ENCODE assay signal across 8 cellular contexts in genomic region chr1:227734546-227734857, GRCh38. TPM values are rescaled to one million over a fixed set of nuclear protein-coding genes. Genes with fewer than 3 reads are reported as not detected.
DNase-seq lines count a peak whose midpoint lies in the region; ATAC-seq, FAIRE-seq and TF ChIP-seq lines count a peak whose summit lies in the region.

No MANE protein-coding gene starts in this region.

- POLR2A ChIA-PET in activated B cell treated with CpG ODN at 0.5 μM for 24 hours (lab: Charles Lee), result interaction anchor here (0.7 to 2.1 kb wide), 7 partner anchors 12 to 787 kb away, joined by 3 to 6 read pairs (median 5); partner anchors contain the start of genes IBA57 and ZNF678

- CTCF ChIA-PET in activated B cell treated with CpG ODN at 0.5 μM for 24 hours (lab: Charles Lee), result no interaction called here

- H3K27me3 ChIP-seq in hepatocyte, result no peaks in the 10 kb centered on the region

- no peak for ATAC-seq in activated B cell treated with CpG ODN at 0.5 μM for 24 hours (ENCODE audit: low read depth)
- peak in 1 of 2 donors; percentile 7 for ATAC-seq in stimulated activated naive B cell treated with anti-CD40 and anti-IgM and Interleukin-4, amounts not matched to agents 10 μg/mL and 1 μg/mL and 100 μg/mL, for 72 hours (replicated peaks)

- H3K9me2 ChIP-seq in hepatocyte (replicated peaks; ENCODE audit: insufficient read depth), result no peaks in the 10 kb centered on the region

- H3K4me1 ChIP-seq in hepatocyte (ENCODE audit: insufficient read depth), result peaks cover 16% of the 10 kb centered on the region

- H3K27me3 Mint-ChIP-seq in CD14-positive monocyte (ENCODE audit: low read depth in 3 of 3) (peaks cover 0 to 4% (median under 1%) of the 10 kb centered on the region in 3 donors), HFFc6 (ENCODE audit: insufficient read depth) (peaks cover 3% of the 10 kb centered on the region), activated B cell treated with CpG ODN at 0.5 μM for 24 hours (no peaks in the 10 kb centered on the region)
- no peaks in the 10 kb centered on the region for H3K27me3 Mint-ChIP-seq in stimulated activated naive B cell treated with anti-CD40 and anti-IgM and Interleukin-4, amounts not matched to agents 10 μg/mL and 1 μg/mL and 100 μg/mL, for 72 hours

- no peak for FAIRE-seq in D721Med (lab: Jason Lieb, UNC)

- peaks cover 3% of the 10 kb centered on the region for H4K20me1 ChIP-seq in hepatocyte (ENCODE audit: insufficient read depth, poor library complexity, severe bottlenecking)

- H3K27ac ChIP-seq in hepatocyte, result peak overlapping the region; percentile 89

- H3K36me3 Mint-ChIP-seq in CD14-positive monocyte (peaks cover 10 to 21% of the 10 kb centered on the region in 2 donors), HFFc6 (ENCODE audit: low read depth) (no peaks in the 10 kb centered on the region; the same call in 1 of the 2 replicates), activated B cell treated with CpG ODN at 0.5 μM for 24 hours (ENCODE audit: low read depth) (peaks cover 19% of the 10 kb centered on the region)
- peaks cover 21 to 32% of the 10 kb centered on the region in 2 donors for H3K36me3 Mint-ChIP-seq in stimulated activated naive B cell treated with anti-CD40 and anti-IgM and Interleukin-4, amounts not matched to agents 10 μg/mL and 1 μg/mL and 100 μg/mL, for 72 hours

- H3K4me3 Mint-ChIP-seq in CD14-positive monocyte (peak overlapping the region; percentile 81 to 95), HFFc6 (peak overlapping the region; percentile 95), activated B cell treated with CpG ODN at 0.5 μM for 24 hours (peak overlapping the region; percentile 87)
- H3K4me3 Mint-ChIP-seq in stimulated activated naive B cell treated with anti-CD40 and anti-IgM and Interleukin-4, amounts not matched to agents 10 μg/mL and 1 μg/mL and 100 μg/mL, for 72 hours, result peak overlapping the region; percentile 96 to 97

- H3K4me1 Mint-ChIP-seq in CD14-positive monocyte (peaks cover 20% of the 10 kb centered on the region), HFFc6 (ENCODE audit: low read depth) (peaks cover 26% of the 10 kb centered on the region), activated B cell treated with CpG ODN at 0.5 μM for 24 hours (peaks cover 43% of the 10 kb centered on the region)
- peaks cover 30 to 73% of the 10 kb centered on the region in 2 donors for H3K4me1 Mint-ChIP-seq in stimulated activated naive B cell treated with anti-CD40 and anti-IgM and Interleukin-4, amounts not matched to agents 10 μg/mL and 1 μg/mL and 100 μg/mL, for 72 hours

- no peaks in the 10 kb centered on the region for H3K36me3 ChIP-seq in hepatocyte (replicated peaks; ENCODE audit: insufficient read depth, low read depth)

- H3K4me3 ChIP-seq in hepatocyte, result peak overlapping the region; percentile 93

- WGBS in hepatocyte (ENCODE audit: low lambda C conversion rate, missing lambda C conversion rate), result 5% methylated on average over 10 of the region's 10 CpGs

- in situ Hi-C loops in KBM-7 (cut with MboI; ENCODE audit: low pct_unique_long_range_greater_than_20kb, low sequenced_read_pairs), result no loop called here

- peaks cover 62% of the 10 kb centered on the region for H3K79me2 ChIP-seq in hepatocyte

- peaks cover 0 to 2% (median 0%) of the 10 kb centered on the region in 7 donors for H3K9me3 Mint-ChIP-seq in CD14-positive monocyte
- H3K9me3 Mint-ChIP-seq in HFFc6, result no peaks in the 10 kb centered on the region
- H3K9me3 Mint-ChIP-seq in activated B cell treated with CpG ODN at 0.5 μM for 24 hours, result no peaks in the 10 kb centered on the region
- H3K9me3 Mint-ChIP-seq in stimulated activated naive B cell treated with anti-CD40 and anti-IgM and Interleukin-4, amounts not matched to agents 10 μg/mL and 1 μg/mL and 100 μg/mL, for 72 hours, result no peaks in the 10 kb centered on the region

- TF ChIP-seq CTCF in CD14-positive monocyte (IDR thresholded peaks at IDR 0.05) (no peak), HFFc6 (IDR thresholded peaks at IDR 0.05) (no peak), activated B cell treated with CpG ODN at 0.5 μM for 24 hours (IDR thresholded peaks at IDR 0.05) (no peak), hepatocyte (IDR thresholded peaks at IDR 0.05; ENCODE audit: poor library complexity) (no peak), D721Med (IDR thresholded peaks at IDR 0.05; ENCODE audit: insufficient read depth, missing control alignments) (no peak)

- peak overlapping the region; percentile 94 for H3K4me2 ChIP-seq in hepatocyte

- H3K9me3 ChIP-seq in hepatocyte (ENCODE audit: low read depth), result no peaks in the 10 kb centered on the region

- peak overlapping the region; percentile 89 for H2AFZ ChIP-seq in hepatocyte

- intact Hi-C loops in CD14-positive monocyte (cut with micrococcal nuclease), result no loop called here
- intact Hi-C loops in activated B cell treated with CpG ODN at 0.5 μM for 24 hours (cut with micrococcal nuclease), result loop anchor here (2.0 to 5.0 kb wide), 2 partner anchors 192 to 543 kb away; no protein-coding TSS in a partner anchor

- DNase-seq in CD14-positive monocyte (ENCODE audit: low spot score), result no peak
- DNase-seq in HFFc6, result no peak
- DNase-seq in activated B cell treated with CpG ODN at 0.5 μM for 24 hours, result no peak
- no peak for DNase-seq in hepatocyte (ENCODE audit: low spot score)
- DNase-seq in stimulated activated naive B cell treated with anti-CD40 and anti-IgM and Interleukin-4, amounts not matched to agents 10 μg/mL and 1 μg/mL and 100 μg/mL, for 72 hours, result no peak
- no peak for DNase-seq in D721Med (ENCODE audit: insufficient read length, low spot score)
- DNase-seq in KBM-7, result no peak
- DNase-seq in occipital lobe (lab: John Stamatoyannopoulos, UW), result no peak

- H3K27ac Mint-ChIP-seq in CD14-positive monocyte (peak overlapping the region in 5 of 7 donors; percentile 27 to 86 (median 54)), HFFc6 (peak overlapping the region; percentile 73), activated B cell treated with CpG ODN at 0.5 μM for 24 hours (no peak overlapping the region)
- H3K27ac Mint-ChIP-seq in stimulated activated naive B cell treated with anti-CD40 and anti-IgM and Interleukin-4, amounts not matched to agents 10 μg/mL and 1 μg/mL and 100 μg/mL, for 72 hours, result peak overlapping the region; percentile 98

RNA-seq across cellular contexts. Expression of gene JMJD4, which starts 0.6 kb away (rescaled TPM):
- polyA plus RNA-seq in CD14-positive monocyte (10 to 100 TPM; 11.2 TPM), hepatocyte (31.2 and 32.9 TPM in 2 replicates)
- 10 to 100 TPM; 20.2 to 23.1 (median 21.5) TPM for total RNA-seq in HFFc6 (2021; fragmentation: NEBNext Ultra II Directional; extraction: Animal tissue kit (Norgen Biotek cat#: 25700))
- total RNA-seq in activated B cell treated with CpG ODN at 0.5 μM for 24 hours (23.5 and 26.7 TPM in 2 replicates), hepatocyte (21.3 and 22.2 TPM in 2 replicates), occipital lobe (17.2 TPM)

RNA-seq across cellular contexts. Expression of gene SNAP47, which starts 0.7 kb away (rescaled TPM):
- polyA plus RNA-seq in CD14-positive monocyte (10 to 100 TPM; 20.5 to 25.0 TPM), hepatocyte (42.7 and 49.6 TPM in 2 replicates)
- total RNA-seq in HFFc6 (2021; fragmentation: NEBNext Ultra II Directional; extraction: Animal tissue kit (Norgen Biotek cat#: 25700)), result 10 to 100 TPM; 27.0 to 31.2 (median 30.4) TPM
- total RNA-seq in activated B cell treated with CpG ODN at 0.5 μM for 24 hours (24.2 and 24.3 TPM in 2 replicates), hepatocyte (41.5 and 42.6 TPM in 2 replicates), occipital lobe (59.3 TPM)
